Comparison of ENCODE assay signal across 1 cellular context in the genomic region with DNA sequence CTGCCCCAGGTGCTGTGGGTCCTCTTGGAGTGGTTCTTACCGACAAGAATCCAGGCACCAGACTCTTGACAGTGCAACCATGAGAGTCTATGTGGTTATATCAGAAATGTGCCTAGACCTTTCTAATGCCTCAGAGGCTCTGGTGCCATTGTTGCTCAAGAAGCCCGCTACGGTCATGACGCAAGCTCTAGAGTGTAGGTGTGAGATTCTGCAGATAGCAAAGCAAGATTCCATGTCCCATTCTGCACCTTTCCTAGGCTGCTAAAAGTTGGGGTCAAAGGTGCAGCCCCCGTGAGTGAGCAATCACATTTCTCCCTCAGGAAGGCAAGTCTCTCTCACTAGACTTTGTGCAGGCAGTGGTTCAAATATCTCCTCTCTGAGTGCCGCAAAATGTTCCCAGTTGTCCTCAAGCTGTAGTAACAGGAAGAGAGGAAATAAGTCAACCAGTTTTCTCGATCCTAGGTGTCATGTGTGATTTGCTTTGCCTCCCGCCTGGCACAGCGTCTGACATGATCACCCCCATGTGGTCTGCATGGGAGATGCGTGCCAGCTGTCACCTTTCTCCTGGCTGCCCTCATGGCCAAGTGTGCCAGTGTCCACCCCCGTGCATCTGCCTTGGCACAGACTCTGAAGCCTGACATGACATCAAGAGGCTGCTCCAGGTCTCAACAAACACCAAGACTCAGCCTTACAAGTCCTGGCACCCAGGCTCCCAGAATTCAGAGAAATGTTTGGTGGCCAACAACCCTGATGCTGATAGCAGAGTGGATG.
TF ChIP-seq lines count a peak whose summit lies in the region.

No MANE protein-coding gene starts in this region.

TF ChIP-seq in H1, 55 proteins besides CTCF, POLR2A, EP300 and RAD21 (continued from another document):
- TF ChIP-seq, protein P1, sequence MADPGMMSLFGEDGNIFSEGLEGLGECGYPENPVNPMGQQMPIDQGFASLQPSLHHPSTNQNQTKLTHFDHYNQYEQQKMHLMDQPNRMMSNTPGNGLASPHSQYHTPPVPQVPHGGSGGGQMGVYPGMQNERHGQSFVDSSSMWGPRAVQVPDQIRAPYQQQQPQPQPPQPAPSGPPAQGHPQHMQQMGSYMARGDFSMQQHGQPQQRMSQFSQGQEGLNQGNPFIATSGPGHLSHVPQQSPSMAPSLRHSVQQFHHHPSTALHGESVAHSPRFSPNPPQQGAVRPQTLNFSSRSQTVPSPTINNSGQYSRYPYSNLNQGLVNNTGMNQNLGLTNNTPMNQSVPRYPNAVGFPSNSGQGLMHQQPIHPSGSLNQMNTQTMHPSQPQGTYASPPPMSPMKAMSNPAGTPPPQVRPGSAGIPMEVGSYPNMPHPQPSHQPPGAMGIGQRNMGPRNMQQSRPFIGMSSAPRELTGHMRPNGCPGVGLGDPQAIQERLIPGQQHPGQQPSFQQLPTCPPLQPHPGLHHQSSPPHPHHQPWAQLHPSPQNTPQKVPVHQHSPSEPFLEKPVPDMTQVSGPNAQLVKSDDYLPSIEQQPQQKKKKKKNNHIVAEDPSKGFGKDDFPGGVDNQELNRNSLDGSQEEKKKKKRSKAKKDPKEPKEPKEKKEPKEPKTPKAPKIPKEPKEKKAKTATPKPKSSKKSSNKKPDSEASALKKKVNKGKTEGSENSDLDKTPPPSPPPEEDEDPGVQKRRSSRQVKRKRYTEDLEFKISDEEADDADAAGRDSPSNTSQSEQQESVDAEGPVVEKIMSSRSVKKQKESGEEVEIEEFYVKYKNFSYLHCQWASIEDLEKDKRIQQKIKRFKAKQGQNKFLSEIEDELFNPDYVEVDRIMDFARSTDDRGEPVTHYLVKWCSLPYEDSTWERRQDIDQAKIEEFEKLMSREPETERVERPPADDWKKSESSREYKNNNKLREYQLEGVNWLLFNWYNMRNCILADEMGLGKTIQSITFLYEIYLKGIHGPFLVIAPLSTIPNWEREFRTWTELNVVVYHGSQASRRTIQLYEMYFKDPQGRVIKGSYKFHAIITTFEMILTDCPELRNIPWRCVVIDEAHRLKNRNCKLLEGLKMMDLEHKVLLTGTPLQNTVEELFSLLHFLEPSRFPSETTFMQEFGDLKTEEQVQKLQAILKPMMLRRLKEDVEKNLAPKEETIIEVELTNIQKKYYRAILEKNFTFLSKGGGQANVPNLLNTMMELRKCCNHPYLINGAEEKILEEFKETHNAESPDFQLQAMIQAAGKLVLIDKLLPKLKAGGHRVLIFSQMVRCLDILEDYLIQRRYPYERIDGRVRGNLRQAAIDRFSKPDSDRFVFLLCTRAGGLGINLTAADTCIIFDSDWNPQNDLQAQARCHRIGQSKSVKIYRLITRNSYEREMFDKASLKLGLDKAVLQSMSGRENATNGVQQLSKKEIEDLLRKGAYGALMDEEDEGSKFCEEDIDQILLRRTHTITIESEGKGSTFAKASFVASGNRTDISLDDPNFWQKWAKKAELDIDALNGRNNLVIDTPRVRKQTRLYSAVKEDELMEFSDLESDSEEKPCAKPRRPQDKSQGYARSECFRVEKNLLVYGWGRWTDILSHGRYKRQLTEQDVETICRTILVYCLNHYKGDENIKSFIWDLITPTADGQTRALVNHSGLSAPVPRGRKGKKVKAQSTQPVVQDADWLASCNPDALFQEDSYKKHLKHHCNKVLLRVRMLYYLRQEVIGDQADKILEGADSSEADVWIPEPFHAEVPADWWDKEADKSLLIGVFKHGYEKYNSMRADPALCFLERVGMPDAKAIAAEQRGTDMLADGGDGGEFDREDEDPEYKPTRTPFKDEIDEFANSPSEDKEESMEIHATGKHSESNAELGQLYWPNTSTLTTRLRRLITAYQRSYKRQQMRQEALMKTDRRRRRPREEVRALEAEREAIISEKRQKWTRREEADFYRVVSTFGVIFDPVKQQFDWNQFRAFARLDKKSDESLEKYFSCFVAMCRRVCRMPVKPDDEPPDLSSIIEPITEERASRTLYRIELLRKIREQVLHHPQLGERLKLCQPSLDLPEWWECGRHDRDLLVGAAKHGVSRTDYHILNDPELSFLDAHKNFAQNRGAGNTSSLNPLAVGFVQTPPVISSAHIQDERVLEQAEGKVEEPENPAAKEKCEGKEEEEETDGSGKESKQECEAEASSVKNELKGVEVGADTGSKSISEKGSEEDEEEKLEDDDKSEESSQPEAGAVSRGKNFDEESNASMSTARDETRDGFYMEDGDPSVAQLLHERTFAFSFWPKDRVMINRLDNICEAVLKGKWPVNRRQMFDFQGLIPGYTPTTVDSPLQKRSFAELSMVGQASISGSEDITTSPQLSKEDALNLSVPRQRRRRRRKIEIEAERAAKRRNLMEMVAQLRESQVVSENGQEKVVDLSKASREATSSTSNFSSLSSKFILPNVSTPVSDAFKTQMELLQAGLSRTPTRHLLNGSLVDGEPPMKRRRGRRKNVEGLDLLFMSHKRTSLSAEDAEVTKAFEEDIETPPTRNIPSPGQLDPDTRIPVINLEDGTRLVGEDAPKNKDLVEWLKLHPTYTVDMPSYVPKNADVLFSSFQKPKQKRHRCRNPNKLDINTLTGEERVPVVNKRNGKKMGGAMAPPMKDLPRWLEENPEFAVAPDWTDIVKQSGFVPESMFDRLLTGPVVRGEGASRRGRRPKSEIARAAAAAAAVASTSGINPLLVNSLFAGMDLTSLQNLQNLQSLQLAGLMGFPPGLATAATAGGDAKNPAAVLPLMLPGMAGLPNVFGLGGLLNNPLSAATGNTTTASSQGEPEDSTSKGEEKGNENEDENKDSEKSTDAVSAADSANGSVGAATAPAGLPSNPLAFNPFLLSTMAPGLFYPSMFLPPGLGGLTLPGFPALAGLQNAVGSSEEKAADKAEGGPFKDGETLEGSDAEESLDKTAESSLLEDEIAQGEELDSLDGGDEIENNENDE (IDR thresholded peaks at IDR 0.05; ENCODE audit: insufficient replicate concordance, low read length), result no peak
- no peak for TF ChIP-seq SUZ12 (IDR thresholded peaks at IDR 0.05; ENCODE audit: low read length)
- TF ChIP-seq KDM1A (IDR thresholded peaks at IDR 0.05; ENCODE audit: borderline replicate concordance, low read length), result no peak
- no peak for TF ChIP-seq POU5F1 (IDR thresholded peaks at IDR 0.05; ENCODE audit: low read depth, low read length)
- no peak for TF ChIP-seq SP1 (IDR thresholded peaks at IDR 0.05; ENCODE audit: low read depth, low read length)
- TF ChIP-seq GABPA (IDR thresholded peaks at IDR 0.05; ENCODE audit: borderline replicate concordance, insufficient read depth, low read length), result no peak
- no peak for TF ChIP-seq TCF12 (IDR thresholded peaks at IDR 0.05; ENCODE audit: low read depth, low read length)
- TF ChIP-seq SP2 (IDR thresholded peaks at IDR 0.05; ENCODE audit: low read length), result no peak
- no peak for TF ChIP-seq BRCA1 (IDR thresholded peaks at IDR 0.05; ENCODE audit: low read depth, low read length)
- TF ChIP-seq ZNF274 (IDR thresholded peaks at IDR 0.05; ENCODE audit: borderline replicate concordance, extremely low read depth, low read length), result no peak
- no peak for TF ChIP-seq HDAC6 (IDR thresholded peaks at IDR 0.05; ENCODE audit: low read depth, low read length)
- no peak for TF ChIP-seq FOSL1 (IDR thresholded peaks at IDR 0.05; ENCODE audit: insufficient read depth, low read depth, low read length)
- no peak for TF ChIP-seq PHF8 (conservative IDR thresholded peaks at IDR 0.05; ENCODE audit: low read depth, low read length)
